In the genomic region with DNA sequence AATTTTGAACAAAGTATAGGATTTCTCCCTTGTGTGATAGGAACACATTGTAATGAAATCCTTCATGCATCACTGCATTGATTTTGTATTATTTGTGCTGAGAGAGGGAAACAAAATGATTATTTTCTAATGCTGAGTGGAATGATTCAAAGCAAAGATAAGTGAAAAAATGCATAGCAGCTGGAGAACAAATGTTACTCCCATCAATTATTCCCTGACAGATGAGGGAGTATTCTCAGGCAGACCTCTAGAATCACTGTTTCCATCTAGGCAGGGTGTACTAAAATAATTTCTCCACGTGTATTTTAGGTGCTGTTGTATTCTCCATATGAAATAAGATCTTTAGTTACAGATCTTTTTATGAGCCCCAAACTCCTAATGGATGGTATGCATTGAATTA, we compare ENCODE assay signal across 17 cellular contexts. TPM values are rescaled to one million over a fixed set of nuclear protein-coding genes. Genes with fewer than 3 reads are reported as not detected.
DNase-seq lines count a peak whose midpoint lies in the region; ATAC-seq, FAIRE-seq and TF ChIP-seq lines count a peak whose summit lies in the region.
"Had no signal": no experiment of that assay in that cellular context is flagged by ENCODE, and none has a peak within 500 bp of the region (broad histone marks: within the 10 kb centered on the region; RNA-seq: fewer than 3 reads in every experiment).

No MANE protein-coding gene starts in this region.

- no peak overlapping the region for H3K56ac ChIP-seq in IMR-90 (ENCODE audit: extremely low read depth, insufficient read depth, low read length)

- H3K4ac ChIP-seq in IMR-90 (ENCODE audit: low read depth, low read length): no peak overlapping the region

- no peaks in the 10 kb centered on the region for H3K9me3 ChIP-seq in A549
- peaks cover 3% of the 10 kb centered on the region; the same call in 1 of the 2 replicates for H3K9me3 ChIP-seq in IMR-90 (ENCODE audit: control insufficient read depth, insufficient read depth, low read length)
- H3K9me3 ChIP-seq in duodenal mucosa (ENCODE audit: control insufficient read depth in 1 of 2, low read length in 2 of 2): no peaks in the 10 kb centered on the region
- H3K9me3 ChIP-seq in naive thymus-derived CD4-positive, alpha-beta T cell (ENCODE audit: control insufficient read depth in 2 of 3, low read length in 3 of 3): no peaks in the 10 kb centered on the region

- H3K4me3 ChIP-seq in A549 (no peak overlapping the region; the same call in 2 of the 3 replicates), IMR-90 (ENCODE audit: insufficient read depth, low read depth, low read length) (no peak overlapping the region), duodenal mucosa (ENCODE audit: low read depth in 1 of 2, low read length in 2 of 2) (peak overlapping the region; percentile 64 to 74)
- H3K4me3 ChIP-seq in naive thymus-derived CD4-positive, alpha-beta T cell (ENCODE audit: low read length): no peak overlapping the region

- H4K8ac ChIP-seq in IMR-90 (ENCODE audit: low read depth in 2 of 2, low read length in 2 of 2): no peak overlapping the region

- FAIRE-seq in A549 (lab: Jason Lieb, UNC): no peak
- FAIRE-seq in GM12892 (lab: Jason Lieb, UNC): no peak

- intact Hi-C loops in IMR-90 (cut with micrococcal nuclease): no loop called here
- intact Hi-C loops in naive thymus-derived CD4-positive, alpha-beta T cell (cut with micrococcal nuclease): no loop called here

- peaks cover 0 to 6% (median 0%) of the 10 kb centered on the region in 5 donors for H3K27me3 Mint-ChIP-seq in naive thymus-derived CD4-positive, alpha-beta T cell
- H3K27me3 Mint-ChIP-seq: dendritic cell treated with granulocyte-macrophage colony-stimulating factor and Interleukin-4, amounts not matched to agents 40 ng/mL and 50 ng/mL, for 4 days had no signal

- H3K23ac ChIP-seq in IMR-90 (ENCODE audit: low read depth, low read length): no peak overlapping the region

- CTCF ChIA-PET in A549 (lab: Yijun Ruan, JAX) (no interaction called here), IMR-90 (lab: Yijun Ruan, JAX) (no interaction called here)
- CTCF ChIA-PET in naive thymus-derived CD4-positive, alpha-beta T cell (lab: Charles Lee): no interaction called here

- no peak overlapping the region for H3K18ac ChIP-seq in IMR-90 (ENCODE audit: low read depth, low read length)

- no peak overlapping the region for H2BK15ac ChIP-seq in IMR-90 (ENCODE audit: low read depth, low read length)

- no peak overlapping the region for H3K14ac ChIP-seq in IMR-90 (replicated peaks; ENCODE audit: low read depth, low read length)

- H2AFZ ChIP-seq in IMR-90 (replicated peaks; ENCODE audit: low read length, poor library complexity): no peak overlapping the region

- DNase-seq in A549 (ENCODE audit: low read depth in 1 of 2, low spot score in 1 of 2): no peak
- DNase-seq in IMR-90: no peak
- peak; percentile 61 for DNase-seq in myocyte (ENCODE audit: low read depth)
- DNase-seq in stimulated activated CD8-positive, alpha-beta memory T cell treated with anti-CD3 and anti-CD28 coated beads, Interleukin-4, amount 100 ng/mL, for 48 hours: no peak
- DNase-seq in naive thymus-derived CD4-positive, alpha-beta T cell: no peak
- DNase-seq in MV-4-11 (lab: John Stamatoyannopoulos, UW): no peak
- no peak for DNase-seq in GM12892 (ENCODE audit: insufficient read length)
- DNase-seq: activated CD4-positive, alpha-beta T cell treated with anti-CD3 and anti-CD28 coated beads for 4 hours; activated CD8-positive, alpha-beta memory T cell treated with anti-CD3 and anti-CD28 coated beads, Interleukin-2, amount 50 U/mL, for 4 hours; aorta; hippocampal formation; NCI-H1930; NCI-H510A treated with DMSO at 0.1 percent for 48 hours; SIG-M5; T1000 had no signal

- H3K4me1 ChIP-seq in A549 (peaks cover 71% of the 10 kb centered on the region), IMR-90 (ENCODE audit: control insufficient read depth, insufficient read depth, low read length) (peaks cover 7% of the 10 kb centered on the region), duodenal mucosa (ENCODE audit: control insufficient read depth in 1 of 2, insufficient read depth in 2 of 2, low read length in 2 of 2) (peaks cover 11 to 15% of the 10 kb centered on the region in 2 donors)
- no peaks in the 10 kb centered on the region for H3K4me1 ChIP-seq in naive thymus-derived CD4-positive, alpha-beta T cell (ENCODE audit: control insufficient read depth in 2 of 2, insufficient read depth in 2 of 2, low read length in 2 of 2)

- no peak overlapping the region for H2AK5ac ChIP-seq in IMR-90 (ENCODE audit: low read depth, low read length)

- BruUV-seq in IMR-90 (replicated peaks; lab: Mats Ljungman, UMichigan): no TSS peak

- WGBS in A549 (ENCODE audit: missing lambda C conversion rate): 3% methylated on average over 1 of the region's 1 CpG
- no CpG with 5 or more reads among the region's 1 CpG for WGBS in IMR-90 (ENCODE audit: extremely low coverage in 2 of 2, insufficient read length in 1 of 2), 2 experiments

- ATAC-seq in A549 (no peak; a peak in 1 of 6 replicates), IMR-90 (ENCODE audit: low read depth) (peak; percentile 27; the same call in 1 of the 2 replicates)
- no peak for ATAC-seq in naive thymus-derived CD4-positive, alpha-beta T cell

- no peak overlapping the region for H4K5ac ChIP-seq in IMR-90 (ENCODE audit: low read depth, low read length)

- H3K27me3 ChIP-seq in IMR-90 (ENCODE audit: control insufficient read depth, insufficient read depth, low read length): no peaks in the 10 kb centered on the region
- no peaks in the 10 kb centered on the region for H3K27me3 ChIP-seq in duodenal mucosa (ENCODE audit: control insufficient read depth in 1 of 2, insufficient read depth in 2 of 2, low read length in 2 of 2)
- no peaks in the 10 kb centered on the region for H3K27me3 ChIP-seq in naive thymus-derived CD4-positive, alpha-beta T cell (ENCODE audit: control insufficient read depth in 2 of 2, insufficient read depth in 2 of 2, low read length in 2 of 2)

- no peak overlapping the region for H4K91ac ChIP-seq in IMR-90 (ENCODE audit: insufficient read depth, low read depth, low read length)

- no peaks in the 10 kb centered on the region; the same call in 1 of the 2 replicates for H4K20me1 ChIP-seq in IMR-90 (ENCODE audit: insufficient read depth, low read length)

- peaks cover 5% of the 10 kb centered on the region for H3K36me3 ChIP-seq in IMR-90 (ENCODE audit: control insufficient read depth, insufficient read depth, low read length)
- H3K36me3 ChIP-seq in duodenal mucosa (ENCODE audit: control insufficient read depth in 1 of 2, insufficient read depth in 2 of 2, low read length in 2 of 2): no peaks in the 10 kb centered on the region
- H3K36me3 ChIP-seq in naive thymus-derived CD4-positive, alpha-beta T cell (ENCODE audit: control insufficient read depth in 2 of 3, insufficient read depth in 3 of 3, low read length in 3 of 3): no peaks in the 10 kb centered on the region

- H3K27ac ChIP-seq in A549: peak overlapping the region; percentile 47 to 69
- no peak overlapping the region for H3K27ac ChIP-seq in IMR-90 (ENCODE audit: insufficient read depth, low read length)
- no peak overlapping the region for H3K27ac ChIP-seq in duodenal mucosa (ENCODE audit: low read depth, low read length)
- no peak overlapping the region for H3K27ac ChIP-seq in naive thymus-derived CD4-positive, alpha-beta T cell (ENCODE audit: low read depth, low read length)

- H3K27ac Mint-ChIP-seq in naive thymus-derived CD4-positive, alpha-beta T cell: no peak overlapping the region
- H3K27ac Mint-ChIP-seq: dendritic cell treated with granulocyte-macrophage colony-stimulating factor and Interleukin-4, amounts not matched to agents 40 ng/mL and 50 ng/mL, for 4 days had no signal

- H3K9me1 ChIP-seq in IMR-90 (ENCODE audit: insufficient read depth, low read length): peaks cover 8% of the 10 kb centered on the region; the same call in 1 of the 2 replicates

- in situ Hi-C loops in IMR-90 (cut with MboI; ENCODE audit: low sequenced_read_pairs): no loop called here

- H2BK5ac ChIP-seq in IMR-90 (ENCODE audit: low read depth, low read length, poor library complexity, severe bottlenecking): peak overlapping the region; percentile 22

- H3K9ac ChIP-seq in IMR-90 (ENCODE audit: low read depth, low read length) (no peak overlapping the region; the same call in 1 of the 2 replicates), duodenal mucosa (ENCODE audit: low read depth in 1 of 2, low read length in 2 of 2) (peak overlapping the region in 1 of 2 donors; percentile 22)

- no peak for TF ChIP-seq EP300 in A549 (IDR thresholded peaks at IDR 0.05)

- TF ChIP-seq CTCF in A549 (IDR thresholded peaks at IDR 0.05) (no peak), IMR-90 (conservative IDR thresholded peaks at IDR 0.05; ENCODE audit: low read depth, low read length) (no peak)

- TF ChIP-seq POLR2A in A549 (IDR thresholded peaks at IDR 0.05; ENCODE audit: low read length): no peak
- no peak for TF ChIP-seq POLR2A in IMR-90 (IDR thresholded peaks at IDR 0.05; ENCODE audit: low read depth, low read length)
- no peak for TF ChIP-seq POLR2A in GM12892 (IDR thresholded peaks at IDR 0.05; ENCODE audit: low read depth, low read length)

- H2BK20ac ChIP-seq in IMR-90 (ENCODE audit: low read depth, low read length): no peak overlapping the region

- no peak overlapping the region for H2BK120ac ChIP-seq in IMR-90 (ENCODE audit: low read depth, low read length)

- POLR2A ChIA-PET in A549 (lab: Yijun Ruan, JAX) (no interaction called here), IMR-90 (lab: Charles Lee; ENCODE audit: unreplicated experiment) (interaction anchor here (1.1 kb wide), 1 partner anchor 13 kb away, joined by 3 read pairs; no protein-coding TSS in a partner anchor)
- POLR2A ChIA-PET in naive thymus-derived CD4-positive, alpha-beta T cell (lab: Charles Lee): no interaction called here

- no peak overlapping the region for H3K4me3 Mint-ChIP-seq in naive thymus-derived CD4-positive, alpha-beta T cell
- H3K4me3 Mint-ChIP-seq: dendritic cell treated with granulocyte-macrophage colony-stimulating factor and Interleukin-4, amounts not matched to agents 40 ng/mL and 50 ng/mL, for 4 days had no signal

- peaks cover 0 to 4% (median 0%) of the 10 kb centered on the region in 5 donors for H3K36me3 Mint-ChIP-seq in naive thymus-derived CD4-positive, alpha-beta T cell

- peaks cover 0 to 4% (median 0%) of the 10 kb centered on the region in 11 donors for H3K9me3 Mint-ChIP-seq in naive thymus-derived CD4-positive, alpha-beta T cell
- H3K9me3 Mint-ChIP-seq: dendritic cell treated with granulocyte-macrophage colony-stimulating factor and Interleukin-4, amounts not matched to agents 40 ng/mL and 50 ng/mL, for 4 days had no signal

- H3K4me2 ChIP-seq in A549 (peak overlapping the region; percentile 75), IMR-90 (ENCODE audit: low read depth, low read length) (peak overlapping the region; percentile 69; the same call in 1 of the 2 replicates)

- no peak overlapping the region for H2AK9ac ChIP-seq in IMR-90 (replicated peaks; ENCODE audit: low read depth, low read length, poor library complexity)

- TF ChIP-seq RAD21 in A549 (conservative IDR thresholded peaks at IDR 0.05 in 1 of 2, IDR thresholded peaks at IDR 0.05 in 1 of 2): no peak
- TF ChIP-seq RAD21 in IMR-90 (IDR thresholded peaks at IDR 0.05; ENCODE audit: low read length): no peak

- H3K79me1 ChIP-seq in IMR-90 (ENCODE audit: low read depth in 1 of 2, low read length in 2 of 2): peaks cover 36 to 49% of the 10 kb centered on the region in 2 experiments

- H3K4me1 Mint-ChIP-seq in naive thymus-derived CD4-positive, alpha-beta T cell: no peaks in the 10 kb centered on the region

- dilution Hi-C loops in IMR-90 (cut with HindIII; ENCODE audit: low sequenced_read_pairs, unreplicated experiment): no loop called here

RNA-seq across cellular contexts. Expression of a gene that starts 39.4 kb away (rescaled TPM):
- polyA plus RNA-seq in A549 (2011; rRNA removed) (20.0 and 22.3 TPM in 2 replicates), A549 (2017; fragmentation: RNase III; extraction: RNeasy Plus Mini Kit Qiagen cat#74134 plus additional on column Dnase treatment) (4.7 to 9.9 TPM (median 5.7 TPM) in 3 replicates), IMR-90 (2012; rRNA removed) (11.7 TPM in 2 replicates)
- polyA plus RNA-seq in A549 (2012; cell fraction: cytosol; rRNA removed): 4.9 and 5.0 TPM in 2 replicates
- polyA plus RNA-seq in A549 (2012; cell fraction: nucleus; rRNA removed): 3.7 and 6.1 TPM in 2 replicates
- polyA minus RNA-seq in A549 (2011; rRNA and poly(A)+ RNA removed): 40.8 and 46.5 TPM in 2 replicates
- total RNA-seq in IMR-90 (2012; rRNA removed) (16.7 and 20.4 TPM in 2 replicates), myocyte (31.3 and 34.2 TPM in 2 replicates)
- 2.5 and 2.7 TPM in 2 replicates for polyA plus RNA-seq in IMR-90 (2012; cell fraction: cytosol; rRNA removed)
- 7.8 and 59.2 TPM in 2 replicates for polyA plus RNA-seq in IMR-90 (2012; cell fraction: nucleus; rRNA removed; ENCODE audit: low replicate concordance)
- 15.6 TPM for polyA plus RNA-seq in myocyte (2012)
- total RNA-seq in naive thymus-derived CD4-positive, alpha-beta T cell: 1 to 10 TPM in 4 of 5 experiments, under 1 TPM in 1; 0.89 to 3.6 (median 1.9) TPM
- polyA plus RNA-seq in naive thymus-derived CD4-positive, alpha-beta T cell: under 1 TPM in 1 of 2 donors, not detected in 1; 0.61 TPM
- polyA plus RNA-seq in GM12892 (2012; ENCODE audit: missing spikeins): not detected

Comparison
In these comparisons a context has a peak if more than half of its experiments do, and no peak if none do; other contexts are left out.
1. H3K27ac ChIP-seq: peak in A549 (2 of 2); none in IMR-90 (single experiment), duodenal mucosa (single experiment) and naive thymus-derived CD4-positive, alpha-beta T cell (single experiment).
2. H3K4me3 ChIP-seq: peak in duodenal mucosa (2 of 2); none in A549 (single experiment), IMR-90 (single experiment) and naive thymus-derived CD4-positive, alpha-beta T cell (single experiment).